8 cellular contexts compared by ENCODE assay signal in genomic region chr13:46288570-46289259, GRCh38.
DNase-seq lines count a peak whose midpoint lies in the region; ATAC-seq and TF ChIP-seq lines count a peak whose summit lies in the region.

No MANE protein-coding gene starts in this region.

- H3K4me1 ChIP-seq in breast epithelium (no peaks in the 10 kb centered on the region), lung (ENCODE audit: control insufficient read depth in 2 of 2, insufficient read depth in 2 of 2, low read length in 2 of 2) (no peaks in the 10 kb centered on the region)

- H3K27ac ChIP-seq in breast epithelium, result no peak overlapping the region
- no peak overlapping the region for H3K27ac ChIP-seq in lung (ENCODE audit: low read depth in 1 of 2, low read length in 1 of 2)

- H3K4me3 ChIP-seq in breast epithelium, result no peak overlapping the region
- no peak overlapping the region for H3K4me3 ChIP-seq in lung

- 86 to 91% methylated on average over 5 of the region's 5 CpGs for WGBS in lung, 2 donors

- peak overlapping the region in 1 of 2 donors; percentile 63 for H3K27ac Mint-ChIP-seq in activated naive CD4-positive, alpha-beta T cell treated with anti-CD3 and anti-CD28 coated beads, Interleukin-2, amount 50 U/mL, for 72 hours

- no peaks in the 10 kb centered on the region for H3K36me3 Mint-ChIP-seq in activated naive CD4-positive, alpha-beta T cell treated with anti-CD3 and anti-CD28 coated beads, Interleukin-2, amount 50 U/mL, for 72 hours

- H3K9me3 ChIP-seq in breast epithelium (no peaks in the 10 kb centered on the region), lung (ENCODE audit: control insufficient read depth in 2 of 2, insufficient read depth in 1 of 2, low read length in 1 of 2) (no peaks in the 10 kb centered on the region)

- TF ChIP-seq POLR2A in breast epithelium (IDR thresholded peaks at IDR 0.05), result no peak

- TF ChIP-seq CTCF in breast epithelium (IDR thresholded peaks at IDR 0.05) (peak in 2 of 3 donors; percentile 34 to 49), lung (IDR thresholded peaks at IDR 0.05; ENCODE audit: control extremely low read depth, extremely low read depth) (peak; percentile 34)

- peak; percentile 74 to 75 for ATAC-seq in activated naive CD4-positive, alpha-beta T cell treated with anti-CD3 and anti-CD28 coated beads, Interleukin-2, amount 50 U/mL, for 72 hours
- ATAC-seq in HG02884 (IDR thresholded peaks at IDR 0.05; ENCODE audit: unreplicated experiment) (peak; percentile 68), lung (ENCODE audit: insufficient read depth, low FRiP score) (no peak), HG03432 (IDR thresholded peaks at IDR 0.05; ENCODE audit: unreplicated experiment) (no peak)

- peak in 1 of 2 donors; percentile 28 for DNase-seq in activated naive CD4-positive, alpha-beta T cell treated with anti-CD3 and anti-CD28 coated beads, Interleukin-2, amount 50 U/mL, for 72 hours (ENCODE audit: low spot score in 2 of 2)
- no peak for DNase-seq in activated naive CD4-positive, alpha-beta T cell (lab: John Stamatoyannopoulos, UW)
- DNase-seq in NCI-H748 (lab: John Stamatoyannopoulos, UW; ENCODE audit: unreplicated experiment), result peak; percentile 67
- DNase-seq in breast epithelium (ENCODE audit: low spot score in 2 of 2), result no peak
- no peak for DNase-seq in lung (ENCODE audit: low spot score)
- no peak for DNase-seq in T-helper 9 cell

- no peaks in the 10 kb centered on the region for H3K36me3 ChIP-seq in breast epithelium
- no peaks in the 10 kb centered on the region for H3K36me3 ChIP-seq in lung (ENCODE audit: control insufficient read depth in 2 of 2, insufficient read depth in 2 of 2, low read length in 2 of 2)

- intact Hi-C loops in breast epithelium (cut with DNase I; ENCODE audit: low total_unique reads), result no loop called here

- H3K27me3 ChIP-seq in breast epithelium (no peaks in the 10 kb centered on the region), lung (ENCODE audit: control insufficient read depth, insufficient read depth) (no peaks in the 10 kb centered on the region)

- H3K9me3 Mint-ChIP-seq in activated naive CD4-positive, alpha-beta T cell treated with anti-CD3 and anti-CD28 coated beads, Interleukin-2, amount 50 U/mL, for 72 hours, result no peaks in the 10 kb centered on the region

Comparison
In these comparisons a context has a peak if more than half of its experiments do, and no peak if none do; other contexts are left out.
1. ATAC-seq: peak in activated naive CD4-positive, alpha-beta T cell treated with anti-CD3 and anti-CD28 coated beads, Interleukin-2, amount 50 U/mL, for 72 hours (2 of 2) and HG02884 (single experiment); none in lung (single experiment) and HG03432 (single experiment).